Comparison of ENCODE assay signal across 13 cellular contexts in genomic region chr20:4516851-4517250, GRCh38.
DNase-seq lines count a peak whose midpoint lies in the region; ATAC-seq, FAIRE-seq and TF ChIP-seq lines count a peak whose summit lies in the region.
"Had no signal": no experiment of that assay in that cellular context is flagged by ENCODE, and none has a peak within 500 bp of the region (broad histone marks: within the 10 kb centered on the region; RNA-seq: fewer than 3 reads in every experiment).

No MANE protein-coding gene starts in this region.

- H3K4me2 ChIP-seq in keratinocyte (ENCODE audit: control insufficient read depth, extremely low read depth, insufficient read depth, low read depth, low read length), result no peak overlapping the region
- H3K4me2 ChIP-seq: A549 had no signal

- no peak overlapping the region for H3K9ac ChIP-seq in keratinocyte (ENCODE audit: control insufficient read depth, extremely low read depth, insufficient read depth, low read length)

- no peak overlapping the region for H2AFZ ChIP-seq in keratinocyte (ENCODE audit: control insufficient read depth, low read length)

- no peaks in the 10 kb centered on the region for H3K79me2 ChIP-seq in keratinocyte (ENCODE audit: control insufficient read depth, insufficient read depth, low read length)

- H3K36me3 ChIP-seq in bronchial epithelial cell (ENCODE audit: control insufficient read depth, insufficient read depth, low read length), result no peaks in the 10 kb centered on the region
- no peaks in the 10 kb centered on the region for H3K36me3 ChIP-seq in keratinocyte (ENCODE audit: control insufficient read depth in 2 of 2, extremely low read depth in 1 of 2, insufficient read depth in 2 of 2, low read length in 2 of 2)

- H3K9me1 ChIP-seq in keratinocyte (ENCODE audit: control insufficient read depth, extremely low read depth, insufficient read depth, low read length), result no peaks in the 10 kb centered on the region

- ATAC-seq in HG03280 (IDR thresholded peaks at IDR 0.05; ENCODE audit: unreplicated experiment), result no peak
- ATAC-seq: A549; CD8-positive, alpha-beta T cell; HCT116 had no signal

- peak; percentile 63 for FAIRE-seq in HTR-8/SVneo (lab: Jason Lieb, UNC)
- FAIRE-seq in bronchial epithelial cell (lab: Jason Lieb, UNC), result no peak
- peak; percentile 70 for FAIRE-seq in keratinocyte (lab: Jason Lieb, UNC)
- peak; percentile 56 for FAIRE-seq in urothelium cell line (lab: Jason Lieb, UNC)
- FAIRE-seq: H54 had no signal

- H3K27me3 ChIP-seq in bronchial epithelial cell (ENCODE audit: control insufficient read depth, insufficient read depth, low read length) (no peaks in the 10 kb centered on the region), keratinocyte (ENCODE audit: control insufficient read depth, extremely low read depth, insufficient read depth, low read length) (no peaks in the 10 kb centered on the region)

- no peak overlapping the region for H3K27ac ChIP-seq in keratinocyte (ENCODE audit: control insufficient read depth, insufficient read depth, low read length)

- H3K4me3 ChIP-seq in bronchial epithelial cell (ENCODE audit: low read depth, low read length) (no peak overlapping the region), keratinocyte (ENCODE audit: control insufficient read depth in 2 of 3, extremely low read depth in 1 of 3, insufficient read depth in 2 of 3, low read depth in 1 of 3, low read length in 3 of 3) (no peak overlapping the region)
- H3K4me3 ChIP-seq: A549 had no signal

- H3K9me3 ChIP-seq in keratinocyte (ENCODE audit: control insufficient read depth, low read depth, low read length), result no peaks in the 10 kb centered on the region
- H3K9me3 ChIP-seq: A549 had no signal

- DNase-seq in HTR-8/SVneo (ENCODE audit: insufficient read length, low spot score), result no peak
- peak; percentile 58 for DNase-seq in bronchial epithelial cell (ENCODE audit: low read depth)
- no peak for DNase-seq in keratinocyte (ENCODE audit: low read depth, low spot score)
- DNase-seq in urothelium cell line (ENCODE audit: low spot score), result no peak
- no peak for DNase-seq in A172 (ENCODE audit: low spot score)
- DNase-seq in NCI-H1417 (lab: John Stamatoyannopoulos, UW), result no peak
- DNase-seq: CD8-positive, alpha-beta T cell; COR-L47; DMS53 had no signal

- peaks cover 25% of the 10 kb centered on the region for H3K4me1 ChIP-seq in keratinocyte (ENCODE audit: control insufficient read depth, extremely low read depth, insufficient read depth, low read length)

- no peaks in the 10 kb centered on the region for H4K20me1 ChIP-seq in keratinocyte (ENCODE audit: control insufficient read depth, extremely low read depth, insufficient read depth, low read length)

- dilution Hi-C loops in keratinocyte (cut with MboI; ENCODE audit: extremely low pct_ligation_motif_present, low sequenced_read_pairs), result no loop called here

- no peak for TF ChIP-seq CTCF in bronchial epithelial cell (IDR thresholded peaks at IDR 0.05; ENCODE audit: insufficient read depth, low read length, severe bottlenecking)
- no peak for TF ChIP-seq CTCF in keratinocyte (optimal IDR thresholded peaks at IDR 0.05 in 1 of 3, IDR thresholded peaks at IDR 0.05 in 1 of 3, conservative IDR thresholded peaks at IDR 0.05 in 1 of 3; ENCODE audit: extremely low read depth in 1 of 3, insufficient read depth in 2 of 3, low read length in 3 of 3)
